In the genomic region with DNA sequence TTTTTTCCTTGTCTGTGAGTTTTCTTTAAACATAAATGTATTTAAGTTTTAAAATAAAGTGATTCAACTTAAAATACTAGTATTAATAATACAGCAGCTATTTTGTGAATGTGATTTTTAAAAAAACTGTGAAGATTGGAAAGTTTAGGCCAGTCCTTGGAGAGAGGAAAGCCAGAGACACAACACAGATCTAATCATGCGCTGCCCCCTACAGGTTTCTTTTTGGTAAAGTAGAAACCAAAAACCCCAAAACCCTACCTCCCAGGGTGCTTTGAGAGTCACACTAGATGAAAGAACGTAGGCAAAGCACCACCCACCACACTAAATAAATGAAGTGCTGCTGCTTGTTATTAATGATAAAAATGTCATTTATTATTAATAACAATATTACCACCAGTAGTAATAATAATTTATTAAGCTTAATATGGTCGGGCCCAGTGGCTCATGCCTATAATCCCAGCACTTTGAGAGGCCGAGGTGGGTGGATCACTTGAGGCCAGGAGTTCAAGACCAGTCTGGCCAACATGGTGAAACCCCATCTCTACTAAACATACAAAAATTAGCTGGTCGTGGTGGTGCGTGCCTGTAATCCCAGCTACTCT, we compare ENCODE assay signal across 8 cellular contexts. TPM values are rescaled to one million over a fixed set of nuclear protein-coding genes. Genes with fewer than 3 reads are reported as not detected.
DNase-seq lines count a peak whose midpoint lies in the region; ATAC-seq, FAIRE-seq and TF ChIP-seq lines count a peak whose summit lies in the region.

No MANE protein-coding gene starts in this region.

- no peak overlapping the region for H2BK15ac ChIP-seq in mesendoderm (replicated peaks; ENCODE audit: low read depth)

- H3K18ac ChIP-seq in mesendoderm (ENCODE audit: low read length), result no peak overlapping the region

- no peaks in the 10 kb centered on the region for H3K79me1 ChIP-seq in mesendoderm (ENCODE audit: low read length)

- no peak overlapping the region for H2AK5ac ChIP-seq in mesendoderm (ENCODE audit: low read length)

- H3K27ac ChIP-seq in VCaP, result no peak overlapping the region
- peak overlapping the region in 1 of 59 donors; percentile 63 for H3K27ac ChIP-seq in dorsolateral prefrontal cortex
- no peak overlapping the region for H3K27ac ChIP-seq in mesendoderm (ENCODE audit: low read depth, low read length)

- H3K9ac ChIP-seq in mesendoderm (ENCODE audit: low read length), result no peak overlapping the region

- TF ChIP-seq CTCF in GM12872 (IDR thresholded peaks at IDR 0.05; ENCODE audit: insufficient read depth, low read depth, low read length) (peak; percentile 69), VCaP (conservative IDR thresholded peaks at IDR 0.05) (peak; percentile 78), dorsolateral prefrontal cortex (IDR thresholded peaks at IDR 0.05 in 54 of 56, conservative IDR thresholded peaks at IDR 0.05 in 2 of 56; ENCODE audit: low read depth in 1 of 56, partially characterized antibody in 56 of 56) (peak; percentile 49 to 86 (median 73))

- H3K79me2 ChIP-seq in mesendoderm (ENCODE audit: control insufficient read depth, insufficient read depth, low read length), result no peaks in the 10 kb centered on the region

- H3K4me3 ChIP-seq in dorsolateral prefrontal cortex (no peak overlapping the region), mesendoderm (ENCODE audit: low read length) (no peak overlapping the region)

- no peak overlapping the region for H3K4me2 ChIP-seq in mesendoderm (ENCODE audit: low read length)

- H3K56ac ChIP-seq in mesendoderm (ENCODE audit: low read length), result no peak overlapping the region

- H4K8ac ChIP-seq in mesendoderm (ENCODE audit: low read depth, low read length), result no peak overlapping the region

- intact Hi-C loops in dorsolateral prefrontal cortex (cut with DNase I), result loop anchor here (2.0 to 10.0 kb wide), 4 partner anchors 34 to 514 kb away; a partner anchor contains a TSS

- H3K36me3 ChIP-seq in mesendoderm (ENCODE audit: control insufficient read depth, insufficient read depth, low read length), result no peaks in the 10 kb centered on the region

- no peak overlapping the region for H4K5ac ChIP-seq in mesendoderm (ENCODE audit: low read length)

- ATAC-seq in HG03442 (IDR thresholded peaks at IDR 0.05; ENCODE audit: unreplicated experiment), result no peak

- peak; percentile 83 for FAIRE-seq in A204.1 (lab: Jason Lieb, UNC)

- WGBS in mesendoderm (ENCODE audit: extremely low coverage, insufficient coverage, low lambda C conversion rate), result no CpG with 5 or more reads among the region's 6 CpGs

- no peaks in the 10 kb centered on the region for H3K4me1 ChIP-seq in mesendoderm (ENCODE audit: control insufficient read depth, low read depth, low read length)

- H2BK5ac ChIP-seq in mesendoderm (ENCODE audit: low read length), result no peak overlapping the region

- H2BK120ac ChIP-seq in mesendoderm (ENCODE audit: low read depth, low read length), result no peak overlapping the region

- no peak overlapping the region for H3K4ac ChIP-seq in mesendoderm (ENCODE audit: low read depth, low read length)

- H3K27me3 ChIP-seq in dorsolateral prefrontal cortex, result no peaks in the 10 kb centered on the region
- H3K27me3 ChIP-seq in mesendoderm (ENCODE audit: insufficient read depth, low read length, poor library complexity), result no peaks in the 10 kb centered on the region

- H3K23ac ChIP-seq in mesendoderm (ENCODE audit: low read length), result no peak overlapping the region

- DNase-seq in NCI-H2107 treated with DMSO at 0.1 percent for 48 hours (lab: John Stamatoyannopoulos, UW; ENCODE audit: unreplicated experiment) (peak; percentile 78), dorsolateral prefrontal cortex (peak in 3 of 10 donors; percentile 22 to 61 (median 57)), mesendoderm (peak; percentile 83)
- DNase-seq in stimulated activated naive CD4-positive, alpha-beta T cell (lab: John Stamatoyannopoulos, UW), result peak; percentile 11 to 71 (median 18)

RNA-seq across cellular contexts. Expression of a gene that starts 33.7 kb away (rescaled TPM):
- 10 to 100 TPM in 117 of 120 experiments, 1 to 10 TPM in 3; 8.7 to 21.9 (median 14.9) TPM for total RNA-seq in dorsolateral prefrontal cortex
- 3.4 TPM for polyA plus RNA-seq in mesendoderm (2013, experiment 1 of 2)
- polyA plus RNA-seq in mesendoderm (2013, experiment 2 of 2), result 3.3 TPM
